ENCODE assay signal across 25 cellular contexts in genomic region chr11:79206951-79207350, GRCh38.
"Had no signal": no experiment of that assay in that cellular context is flagged by ENCODE, and none has a peak within 500 bp of the region (broad histone marks: within the 10 kb centered on the region; RNA-seq: fewer than 3 reads in every experiment).

No MANE protein-coding gene starts in this region.

- ATAC-seq: activated naive CD4-positive, alpha-beta T cell treated with anti-CD3 and anti-CD28 coated beads, Interleukin-2, amount 50 U/mL, for 72 hours; activated T-cell treated with anti-CD3 and anti-CD28 coated beads, Interleukin-2, amount 50 U/mL, for 72 hours; body of pancreas; esophagus mucosa; left ventricle myocardium superior; naive thymus-derived CD4-positive, alpha-beta T cell; pancreas; right cardiac atrium had no signal

- H3K9me3 Mint-ChIP-seq: activated naive CD4-positive, alpha-beta T cell treated with anti-CD3 and anti-CD28 coated beads, Interleukin-2, amount 50 U/mL, for 72 hours; activated T-cell treated with anti-CD3 and anti-CD28 coated beads, Interleukin-2, amount 50 U/mL, for 72 hours; neural crest cell had no signal

- H3K4me3 Mint-ChIP-seq: activated T-cell treated with anti-CD3 and anti-CD28 coated beads, Interleukin-2, amount 50 U/mL, for 72 hours; naive thymus-derived CD4-positive, alpha-beta T cell; neural crest cell had no signal

- H3K27ac Mint-ChIP-seq: activated naive CD4-positive, alpha-beta T cell treated with anti-CD3 and anti-CD28 coated beads, Interleukin-2, amount 50 U/mL, for 72 hours; activated T-cell treated with anti-CD3 and anti-CD28 coated beads, Interleukin-2, amount 50 U/mL, for 72 hours; naive thymus-derived CD4-positive, alpha-beta T cell had no signal

- H3K36me3 ChIP-seq: cardiac muscle cell, pancreas, spleen, tibial nerve had no signal

- FAIRE-seq: pancreas had no signal

- H3K27ac ChIP-seq: body of pancreas, cardiac muscle cell, pancreas, spleen, tibial nerve had no signal

- H3K4me3 ChIP-seq: body of pancreas, cardiac muscle cell, pancreas, spleen, tibial nerve had no signal

- H3K36me3 Mint-ChIP-seq: activated naive CD4-positive, alpha-beta T cell treated with anti-CD3 and anti-CD28 coated beads, Interleukin-2, amount 50 U/mL, for 72 hours; naive thymus-derived CD4-positive, alpha-beta T cell had no signal

- H3K27me3 ChIP-seq: body of pancreas, cardiac muscle cell, pancreas, spleen, tibial nerve had no signal

- H3K4me1 Mint-ChIP-seq: naive thymus-derived CD4-positive, alpha-beta T cell; neural crest cell had no signal

- DNase-seq: activated CD4-positive, alpha-beta T cell treated with anti-CD3 and anti-CD28 coated beads for 4 hours; activated CD4-positive, alpha-beta T cell treated with anti-CD3 and anti-CD28 coated beads, Interleukin-2, amount 50 U/mL, for 4 hours; activated naive CD4-positive, alpha-beta T cell; activated T-cell treated with anti-CD3 and anti-CD28 coated beads for 4 hours; activated T-cell treated with anti-CD3 and anti-CD28 coated beads, Interleukin-2, amount 50 U/mL, for 72 hours; anterior cingulate cortex; body of pancreas; cortex of kidney; foreskin fibroblast; head of caudate nucleus; hippocampal formation; left ventricle myocardium superior; midbrain; naive thymus-derived CD4-positive, alpha-beta T cell; nucleus accumbens; pancreas; right cardiac atrium; spleen; stimulated activated CD4-positive, alpha-beta T cell treated with anti-CD3 and anti-CD28 coated beads, Interleukin-2, amount 100 ng/mL, for 48 hours; stimulated activated naive CD4-positive, alpha-beta T cell treated with Interleukin-2 at 50 U/mL for 16 hours had no signal
